In the genomic region with DNA sequence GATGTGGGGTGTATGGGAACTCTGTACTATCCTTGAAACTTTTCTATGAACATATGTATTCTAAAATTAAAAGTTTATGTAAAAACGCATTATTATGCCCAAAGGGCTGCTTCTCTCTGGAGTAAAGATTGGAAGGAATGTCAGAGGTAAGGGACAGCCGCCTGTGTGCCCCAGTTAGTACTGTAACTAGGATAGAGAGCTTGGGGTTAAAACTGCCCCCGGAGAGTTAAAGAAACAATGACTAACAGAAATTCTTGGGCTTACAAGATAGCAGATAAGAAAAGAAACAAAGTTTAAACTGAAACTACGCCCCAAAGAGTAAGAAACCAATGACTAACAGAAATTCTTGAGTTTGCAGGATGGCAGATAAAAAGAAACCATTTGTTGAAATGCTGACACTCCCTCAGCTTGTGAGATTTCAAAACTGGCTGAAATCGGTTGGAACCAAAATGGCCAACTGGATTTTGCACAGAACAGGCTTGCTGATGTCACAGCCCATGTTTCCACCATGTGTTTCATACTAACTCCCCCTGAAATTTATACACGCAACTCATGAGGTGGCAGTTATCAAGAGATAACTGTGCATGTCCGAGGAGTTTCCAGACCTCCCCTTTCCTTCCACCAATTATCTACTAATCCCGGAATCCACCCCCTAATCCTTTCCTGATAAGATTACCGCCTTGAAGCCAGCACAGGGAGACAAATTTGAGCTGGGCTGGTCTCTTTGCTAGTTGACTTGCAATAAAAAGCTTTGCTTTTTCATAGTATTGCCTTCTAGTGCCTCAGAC, we compare ENCODE assay signal across 9 cellular contexts. TPM values are rescaled to one million over a fixed set of nuclear protein-coding genes. Genes with fewer than 3 reads are reported as not detected.
DNase-seq lines count a peak whose midpoint lies in the region; ATAC-seq and TF ChIP-seq lines count a peak whose summit lies in the region.
"Had no signal": no experiment of that assay in that cellular context is flagged by ENCODE, and none has a peak within 500 bp of the region (broad histone marks: within the 10 kb centered on the region; RNA-seq: fewer than 3 reads in every experiment).

No MANE protein-coding gene starts in this region.

- H3K4me1 ChIP-seq in heart right ventricle: peaks cover 0 to 19% (median 13%) of the 10 kb centered on the region in 9 donors

- H3K27me3 Mint-ChIP-seq in HFFc6 (ENCODE audit: insufficient read depth) (no peaks in the 10 kb centered on the region), nephron progenitor cell (ENCODE audit: low read depth, poor library complexity) (no peaks in the 10 kb centered on the region)

- H3K27me3 ChIP-seq in heart right ventricle: no peaks in the 10 kb centered on the region

- DNase-seq in HFFc6 (peak; percentile 96), T1000 (lab: John Stamatoyannopoulos, UW) (peak; percentile 37), heart right ventricle (peak in 1 of 2 donors; percentile 41), nephron progenitor cell (no peak)
- DNase-seq in stimulated activated effector memory CD8-positive, alpha-beta T cell treated with anti-CD3 and anti-CD28 coated beads, Interleukin-12 subunit alpha, Interleukin-12 subunit beta, amount 100 ng/mL, for 72 hours (ENCODE audit: low spot score in 2 of 2): no peak

- H3K27ac Mint-ChIP-seq in HFFc6: peak overlapping the region; percentile 100
- peak overlapping the region; percentile 15 for H3K27ac Mint-ChIP-seq in stimulated activated effector memory CD8-positive, alpha-beta T cell treated with anti-CD3 and anti-CD28 coated beads, Interleukin-12 subunit alpha, Interleukin-12 subunit beta, amount 100 ng/mL, for 72 hours
- H3K27ac Mint-ChIP-seq in nephron progenitor cell: no peak overlapping the region
- H3K27ac Mint-ChIP-seq: T-helper 1 cell treated with Interleukin-12 subunit alpha and Interleukin-12 subunit beta and Interleukin-4 antibody, amounts not matched to agents 30 μg/mL and 1 μg/mL, for 36 hours had no signal

- H3K4me1 Mint-ChIP-seq in HFFc6 (ENCODE audit: low read depth): peaks cover 48% of the 10 kb centered on the region
- H3K4me1 Mint-ChIP-seq in stimulated activated effector memory CD8-positive, alpha-beta T cell treated with anti-CD3 and anti-CD28 coated beads, Interleukin-12 subunit alpha, Interleukin-12 subunit beta, amount 100 ng/mL, for 72 hours: peaks cover 14% of the 10 kb centered on the region
- peaks cover 6% of the 10 kb centered on the region for H3K4me1 Mint-ChIP-seq in nephron progenitor cell

- H3K4me3 Mint-ChIP-seq in HFFc6: peak overlapping the region; percentile 92
- no peak overlapping the region for H3K4me3 Mint-ChIP-seq in stimulated activated effector memory CD8-positive, alpha-beta T cell treated with anti-CD3 and anti-CD28 coated beads, Interleukin-12 subunit alpha, Interleukin-12 subunit beta, amount 100 ng/mL, for 72 hours
- no peak overlapping the region for H3K4me3 Mint-ChIP-seq in nephron progenitor cell
- H3K4me3 Mint-ChIP-seq: T-helper 1 cell treated with Interleukin-12 subunit alpha and Interleukin-12 subunit beta and Interleukin-4 antibody, amounts not matched to agents 30 μg/mL and 1 μg/mL, for 36 hours had no signal

- intact Hi-C loops in heart right ventricle (cut with DNase I): loop anchor here in 1 of 10 donors (2.0 kb wide), 1 partner anchor 36 kb away; no protein-coding TSS in a partner anchor

- H3K36me3 ChIP-seq in heart right ventricle: no peaks in the 10 kb centered on the region

- WGBS in heart right ventricle, 2 donors: 24 to 32% methylated on average over 9 of the region's 9 CpGs

- TF ChIP-seq CTCF in HFFc6 (IDR thresholded peaks at IDR 0.05) (no peak), heart right ventricle (IDR thresholded peaks at IDR 0.05) (no peak), nephron progenitor cell (IDR thresholded peaks at IDR 0.05) (no peak)

- ATAC-seq in heart right ventricle (peak; percentile 69 to 90 (median 85)), HG02870 (IDR thresholded peaks at IDR 0.05; ENCODE audit: unreplicated experiment) (no peak), GM21723 (IDR thresholded peaks at IDR 0.05; ENCODE audit: unreplicated experiment) (no peak), GM21360 (IDR thresholded peaks at IDR 0.05; ENCODE audit: unreplicated experiment) (no peak)
- peak; percentile 92 for ATAC-seq in stimulated activated effector memory CD8-positive, alpha-beta T cell treated with anti-CD3 and anti-CD28 coated beads, Interleukin-12 subunit alpha, Interleukin-12 subunit beta, amount 100 ng/mL, for 72 hours

- H3K27ac ChIP-seq in heart right ventricle: peak overlapping the region in 8 of 10 donors; percentile 27 to 74 (median 60)

- no peaks in the 10 kb centered on the region for H3K9me3 ChIP-seq in heart right ventricle

- H3K9me3 Mint-ChIP-seq in HFFc6 (no peaks in the 10 kb centered on the region), nephron progenitor cell (no peaks in the 10 kb centered on the region)
- no peaks in the 10 kb centered on the region for H3K9me3 Mint-ChIP-seq in stimulated activated effector memory CD8-positive, alpha-beta T cell treated with anti-CD3 and anti-CD28 coated beads, Interleukin-12 subunit alpha, Interleukin-12 subunit beta, amount 100 ng/mL, for 72 hours
- H3K9me3 Mint-ChIP-seq: T-helper 1 cell treated with Interleukin-12 subunit alpha and Interleukin-12 subunit beta and Interleukin-4 antibody, amounts not matched to agents 30 μg/mL and 1 μg/mL, for 36 hours had no signal

- no peaks in the 10 kb centered on the region for H3K36me3 Mint-ChIP-seq in HFFc6 (ENCODE audit: low read depth)
- no peaks in the 10 kb centered on the region for H3K36me3 Mint-ChIP-seq in stimulated activated effector memory CD8-positive, alpha-beta T cell treated with anti-CD3 and anti-CD28 coated beads, Interleukin-12 subunit alpha, Interleukin-12 subunit beta, amount 100 ng/mL, for 72 hours
- no peaks in the 10 kb centered on the region for H3K36me3 Mint-ChIP-seq in nephron progenitor cell (ENCODE audit: low read depth)

- H3K4me3 ChIP-seq in heart right ventricle: peak overlapping the region in 7 of 10 donors; percentile 5 to 36 (median 30)

RNA-seq across cellular contexts. Expression of a gene that starts 8.7 kb away (rescaled TPM):
- under 1 TPM in 3 of 6 experiments, not detected in 3; 0.14 to 0.34 (median 0.18) TPM for total RNA-seq in HFFc6 (2021; fragmentation: NEBNext Ultra II Directional; extraction: Animal tissue kit (Norgen Biotek cat#: 25700))
- under 1 TPM in 1 of 10 donors, not detected in 9; 0.22 TPM for total RNA-seq in heart right ventricle
- polyA plus RNA-seq in heart right ventricle: under 1 TPM in 1 of 2 donors, not detected in 1; 0.04 TPM

RNA-seq across cellular contexts. Expression of a gene that starts 36.8 kb away (rescaled TPM):
- total RNA-seq in HFFc6 (2021; fragmentation: NEBNext Ultra II Directional; extraction: Animal tissue kit (Norgen Biotek cat#: 25700)): 100 to 1,000 TPM; 184 to 237 (median 206) TPM
- total RNA-seq in heart right ventricle: 100 to 1,000 TPM; 202 to 269 (median 237) TPM
- polyA plus RNA-seq in heart right ventricle: 100 to 1,000 TPM in 1 of 2 donors, 10 to 100 TPM in 1; 33.2 to 152 TPM

Comparison
In these comparisons a context has a peak if more than half of its experiments do, and no peak if none do; other contexts are left out.
1. DNase-seq: peak in HFFc6 (single experiment) and T1000 (single experiment); none in stimulated activated effector memory CD8-positive, alpha-beta T cell treated with anti-CD3 and anti-CD28 coated beads, Interleukin-12 subunit alpha, Interleukin-12 subunit beta, amount 100 ng/mL, for 72 hours (0 of 2) and nephron progenitor cell (single experiment).
2. ATAC-seq: peak in heart right ventricle (8 of 8) and stimulated activated effector memory CD8-positive, alpha-beta T cell treated with anti-CD3 and anti-CD28 coated beads, Interleukin-12 subunit alpha, Interleukin-12 subunit beta, amount 100 ng/mL, for 72 hours (single experiment); none in HG02870 (single experiment), GM21723 (single experiment) and GM21360 (single experiment).